Comparison of ENCODE assay signal across 11 cellular contexts in the genomic region with DNA sequence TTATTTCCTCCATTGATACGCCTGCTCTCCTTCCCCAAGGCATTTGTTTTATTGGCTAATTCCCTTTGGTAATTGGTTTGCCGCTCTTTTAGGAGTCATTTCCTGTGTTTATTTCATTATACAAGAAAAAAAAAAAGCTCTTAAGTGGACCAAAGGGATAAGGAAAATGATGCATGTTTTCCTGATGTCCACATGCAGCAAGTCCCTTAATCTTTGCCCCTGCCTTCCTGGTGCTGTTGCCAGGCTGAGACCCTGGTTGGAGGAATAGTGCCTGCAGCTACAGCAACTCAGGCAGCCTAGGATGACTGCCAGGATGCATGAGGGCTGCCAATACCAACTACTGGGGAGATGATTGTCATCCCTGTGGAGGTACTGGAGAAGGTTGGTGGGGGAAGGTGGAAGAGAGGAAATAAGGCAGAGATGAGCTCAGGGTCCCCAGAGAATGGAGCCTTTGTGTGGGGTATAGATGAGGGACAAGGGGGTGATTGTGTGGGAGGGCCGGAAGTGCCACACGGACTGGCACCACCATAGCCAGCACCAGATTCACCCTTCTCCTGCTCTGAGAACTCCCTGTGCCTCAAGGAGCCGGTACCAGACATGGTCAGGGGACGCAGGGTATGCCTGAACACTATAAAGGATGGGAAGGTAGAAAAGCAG. TPM values are rescaled to one million over a fixed set of nuclear protein-coding genes. Genes with fewer than 3 reads are reported as not detected.
DNase-seq lines count a peak whose midpoint lies in the region; ATAC-seq, FAIRE-seq and TF ChIP-seq lines count a peak whose summit lies in the region.
"Had no signal": no experiment of that assay in that cellular context is flagged by ENCODE, and none has a peak within 500 bp of the region (broad histone marks: within the 10 kb centered on the region; RNA-seq: fewer than 3 reads in every experiment).

No MANE protein-coding gene starts in this region.

- H3K4me3 Mint-ChIP-seq in activated CD4-positive, alpha-beta T cell treated with anti-CD3 and anti-CD28 coated beads, Interleukin-2, amount 10 ng/mL, durations not matched to agents 7 days and 5 days, result no peak overlapping the region
- H3K4me3 Mint-ChIP-seq in activated B cell treated with CpG ODN at 0.5 μM for 24 hours, result no peak overlapping the region
- H3K4me3 Mint-ChIP-seq: H9 had no signal

- H3K4me1 Mint-ChIP-seq in activated CD4-positive, alpha-beta T cell treated with anti-CD3 and anti-CD28 coated beads, Interleukin-2, amount 10 ng/mL, durations not matched to agents 7 days and 5 days, result peaks cover 17% of the 10 kb centered on the region
- H3K4me1 Mint-ChIP-seq in activated B cell treated with CpG ODN at 0.5 μM for 24 hours, result peaks cover 6% of the 10 kb centered on the region

- H3K4me1 ChIP-seq in tibial artery, result peaks cover 0 to 8% (median 2%) of the 10 kb centered on the region in 4 donors

- H3K9me3 Mint-ChIP-seq in activated CD4-positive, alpha-beta T cell treated with anti-CD3 and anti-CD28 coated beads, Interleukin-2, amount 10 ng/mL, durations not matched to agents 7 days and 5 days, result no peaks in the 10 kb centered on the region
- no peaks in the 10 kb centered on the region for H3K9me3 Mint-ChIP-seq in activated B cell treated with CpG ODN at 0.5 μM for 24 hours
- H3K9me3 Mint-ChIP-seq: H9 had no signal

- H3K27me3 Mint-ChIP-seq in activated CD4-positive, alpha-beta T cell treated with anti-CD3 and anti-CD28 coated beads, Interleukin-2, amount 10 ng/mL, durations not matched to agents 7 days and 5 days, result no peaks in the 10 kb centered on the region
- no peaks in the 10 kb centered on the region for H3K27me3 Mint-ChIP-seq in activated B cell treated with CpG ODN at 0.5 μM for 24 hours

- POLR2A ChIA-PET in activated CD4-positive, alpha-beta T cell treated with anti-CD3 and anti-CD28 coated beads, Interleukin-2, amount 10 ng/mL, durations not matched to agents 7 days and 5 days (lab: Charles Lee), result no interaction called here
- POLR2A ChIA-PET in activated B cell treated with CpG ODN at 0.5 μM for 24 hours (lab: Charles Lee), result interaction anchor here (0.5 to 3.7 kb wide), 8 partner anchors 11 to 251 kb away, joined by 3 to 25 read pairs (median 4); a partner anchor contains a TSS

- no peaks in the 10 kb centered on the region for H3K27me3 ChIP-seq in tibial artery
- H3K27me3 ChIP-seq: ovary had no signal

- TF ChIP-seq CTCF in activated B cell treated with CpG ODN at 0.5 μM for 24 hours (IDR thresholded peaks at IDR 0.05) (no peak), tibial artery (IDR thresholded peaks at IDR 0.05) (no peak)

- ATAC-seq in activated B cell treated with CpG ODN at 0.5 μM for 24 hours (ENCODE audit: low read depth), result no peak

- no peaks in the 10 kb centered on the region for H3K9me3 ChIP-seq in tibial artery
- H3K9me3 ChIP-seq: ovary had no signal

- H3K36me3 ChIP-seq in tibial artery, result peaks cover 19 to 50% (median 41%) of the 10 kb centered on the region in 3 donors
- H3K36me3 ChIP-seq: ovary had no signal

- H3K4me3 ChIP-seq in tibial artery, result no peak overlapping the region
- H3K4me3 ChIP-seq: ovary had no signal

- no peak for FAIRE-seq in frontal cortex (lab: Jason Lieb, UNC)

- intact Hi-C loops in activated B cell treated with CpG ODN at 0.5 μM for 24 hours (cut with micrococcal nuclease) (no loop called here), tibial artery (cut with DNase I; ENCODE audit: low total_unique reads) (loop anchor here (10.0 kb wide), 1 partner anchor 46 kb away; a partner anchor contains a TSS)

- H3K27ac ChIP-seq in tibial artery, result no peak overlapping the region
- H3K27ac ChIP-seq: ovary had no signal

- CTCF ChIA-PET in activated CD4-positive, alpha-beta T cell treated with anti-CD3 and anti-CD28 coated beads, Interleukin-2, amount 10 ng/mL, durations not matched to agents 7 days and 5 days (lab: Charles Lee), result interaction anchor here (1.3 to 3.8 kb wide), 3 partner anchors 9 to 27 kb away, joined by 3 to 21 read pairs (median 3); a partner anchor contains a TSS
- CTCF ChIA-PET in activated B cell treated with CpG ODN at 0.5 μM for 24 hours (lab: Charles Lee), result no interaction called here

- no peak for DNase-seq in activated CD4-positive, alpha-beta T cell treated with anti-CD3 and anti-CD28 coated beads, Interleukin-2, amount 10 ng/mL, durations not matched to agents 7 days and 5 days
- DNase-seq in activated CD4-positive, alpha-beta T cell treated with anti-CD3 and anti-CD28 coated beads for 48 hours, result no peak
- DNase-seq in activated B cell treated with CpG ODN at 0.5 μM for 24 hours, result no peak
- peak; percentile 66 to 75 for DNase-seq in frontal cortex (ENCODE audit: low spot score in 2 of 2)
- peak; percentile 93 for DNase-seq in putamen (ENCODE audit: low spot score)
- no peak for DNase-seq in NCI-H146 (lab: John Stamatoyannopoulos, UW)
- DNase-seq in iPS-NIHi7 (ENCODE audit: extremely low spot score), result no peak
- DNase-seq in tibial artery, result no peak
- DNase-seq: H9, NCI-H2171 treated with DMSO at 0.1 percent for 48 hours had no signal

- H3K36me3 Mint-ChIP-seq in activated CD4-positive, alpha-beta T cell treated with anti-CD3 and anti-CD28 coated beads, Interleukin-2, amount 10 ng/mL, durations not matched to agents 7 days and 5 days (ENCODE audit: low read depth), result peaks cover 12% of the 10 kb centered on the region
- peaks cover 44% of the 10 kb centered on the region for H3K36me3 Mint-ChIP-seq in activated B cell treated with CpG ODN at 0.5 μM for 24 hours (ENCODE audit: low read depth)

- peak overlapping the region; percentile 60 for H3K27ac Mint-ChIP-seq in activated CD4-positive, alpha-beta T cell treated with anti-CD3 and anti-CD28 coated beads, Interleukin-2, amount 10 ng/mL, durations not matched to agents 7 days and 5 days
- peak overlapping the region; percentile 24 for H3K27ac Mint-ChIP-seq in activated B cell treated with CpG ODN at 0.5 μM for 24 hours

RNA-seq across cellular contexts. Expression of a gene that starts 6.1 kb away (rescaled TPM):
- total RNA-seq in activated CD4-positive, alpha-beta T cell treated with anti-CD3 and anti-CD28 coated beads, Interleukin-2, amount 10 ng/mL, durations not matched to agents 7 days and 5 days, result 10 to 100 TPM; 73.4 to 75.4 TPM
- 78.4 and 86.3 TPM in 2 replicates for total RNA-seq in activated B cell treated with CpG ODN at 0.5 μM for 24 hours
- total RNA-seq in frontal cortex, result 15.5 TPM

RNA-seq across cellular contexts. Expression of a gene that starts 17.6 kb away (rescaled TPM):
- 100 to 1,000 TPM; 165 to 180 TPM for total RNA-seq in activated CD4-positive, alpha-beta T cell treated with anti-CD3 and anti-CD28 coated beads, Interleukin-2, amount 10 ng/mL, durations not matched to agents 7 days and 5 days
- total RNA-seq in activated B cell treated with CpG ODN at 0.5 μM for 24 hours (217 and 257 TPM in 2 replicates), frontal cortex (16.3 TPM)

RNA-seq across cellular contexts. Expression of a gene that starts 29.5 kb away (rescaled TPM):
- 100 to 1,000 TPM in 1 of 2 experiments, 10 to 100 TPM in 1; 80.7 to 107 TPM for total RNA-seq in activated CD4-positive, alpha-beta T cell treated with anti-CD3 and anti-CD28 coated beads, Interleukin-2, amount 10 ng/mL, durations not matched to agents 7 days and 5 days
- total RNA-seq in activated B cell treated with CpG ODN at 0.5 μM for 24 hours, result 206 and 247 TPM in 2 replicates
- total RNA-seq in frontal cortex, result 2.4 TPM

RNA-seq across cellular contexts. Expression of a gene that starts 34.4 kb away (rescaled TPM):
- total RNA-seq in activated CD4-positive, alpha-beta T cell treated with anti-CD3 and anti-CD28 coated beads, Interleukin-2, amount 10 ng/mL, durations not matched to agents 7 days and 5 days, result 10 to 100 TPM; 33.5 to 36.4 TPM
- total RNA-seq in activated B cell treated with CpG ODN at 0.5 μM for 24 hours (51.3 and 56.3 TPM in 2 replicates), frontal cortex (24.1 TPM)

RNA-seq across cellular contexts. Expression of a gene that starts 38.8 kb away (rescaled TPM):
- total RNA-seq in activated CD4-positive, alpha-beta T cell treated with anti-CD3 and anti-CD28 coated beads, Interleukin-2, amount 10 ng/mL, durations not matched to agents 7 days and 5 days, result 1 to 10 TPM; 6.9 to 7.9 TPM
- total RNA-seq in activated B cell treated with CpG ODN at 0.5 μM for 24 hours (9.4 and 10.2 TPM in 2 replicates), frontal cortex (7.7 TPM)

Comparison
In these comparisons a context has a peak if more than half of its experiments do, and no peak if none do; other contexts are left out.
1. DNase-seq: peak in frontal cortex (2 of 2) and putamen (single experiment); none in activated CD4-positive, alpha-beta T cell treated with anti-CD3 and anti-CD28 coated beads, Interleukin-2, amount 10 ng/mL, durations not matched to agents 7 days and 5 days (single experiment), activated CD4-positive, alpha-beta T cell treated with anti-CD3 and anti-CD28 coated beads for 48 hours (single experiment), activated B cell treated with CpG ODN at 0.5 μM for 24 hours (single experiment), NCI-H146 (single experiment), iPS-NIHi7 (single experiment) and tibial artery (0 of 2).
2. RNA of a gene that starts 29.5 kb away (total RNA-seq): 206 to 247 TPM in activated B cell treated with CpG ODN at 0.5 μM for 24 hours and 80.7 to 107 TPM in activated CD4-positive, alpha-beta T cell treated with anti-CD3 and anti-CD28 coated beads, Interleukin-2, amount 10 ng/mL, durations not matched to agents 7 days and 5 days; 2.4 TPM in frontal cortex (single experiment); every median in the first group is over 10 times any median in the second.